ENCODE assay signal across 8 cellular contexts in the genomic region with DNA sequence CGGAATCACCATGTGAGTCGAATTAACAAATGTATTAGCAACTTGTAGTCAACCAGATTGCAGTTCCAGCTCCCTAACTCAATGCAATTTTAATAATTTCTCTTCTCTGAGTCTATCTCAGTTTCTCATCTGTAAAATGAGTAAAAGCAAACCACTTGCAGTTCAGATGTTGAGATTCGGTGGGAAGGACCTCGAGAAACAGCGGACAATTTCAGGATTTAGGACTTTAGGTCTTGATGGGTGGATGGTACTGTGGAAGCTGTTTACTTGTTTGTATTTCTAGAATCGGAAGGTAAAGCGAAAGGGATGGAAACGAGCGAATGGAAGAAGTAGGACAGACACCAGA. TPM values are rescaled to one million over a fixed set of nuclear protein-coding genes. Genes with fewer than 3 reads are reported as not detected.
DNase-seq lines count a peak whose midpoint lies in the region; ATAC-seq and TF ChIP-seq lines count a peak whose summit lies in the region.

No MANE protein-coding gene starts in this region.

- H3K9me3 ChIP-seq in lower lobe of right lung = no peaks in the 10 kb centered on the region

- peaks cover 5% of the 10 kb centered on the region for H3K4me1 ChIP-seq in lower lobe of right lung

- H3K4me1 Mint-ChIP-seq in activated naive CD8-positive, alpha-beta T cell treated with anti-CD3 and anti-CD28 coated beads for 36 hours = peaks cover 6% of the 10 kb centered on the region

- no peaks in the 10 kb centered on the region for H3K36me3 Mint-ChIP-seq in activated naive CD8-positive, alpha-beta T cell treated with anti-CD3 and anti-CD28 coated beads for 36 hours

- H3K4me3 ChIP-seq in lower lobe of right lung = peak overlapping the region; percentile 67

- ATAC-seq in GM18868 (IDR thresholded peaks at IDR 0.05; ENCODE audit: unreplicated experiment) (peak; percentile 5), HG02973 (IDR thresholded peaks at IDR 0.05; ENCODE audit: unreplicated experiment) (peak; percentile 7), lower lobe of right lung (peak in 1 of 2 donors; percentile 1)

- peak overlapping the region; percentile 84 for H3K4me3 Mint-ChIP-seq in activated naive CD8-positive, alpha-beta T cell treated with anti-CD3 and anti-CD28 coated beads for 36 hours

- no peaks in the 10 kb centered on the region for H3K36me3 ChIP-seq in lower lobe of right lung

- peak overlapping the region; percentile 96 for H3K27ac Mint-ChIP-seq in activated naive CD8-positive, alpha-beta T cell treated with anti-CD3 and anti-CD28 coated beads for 36 hours

- H3K27me3 Mint-ChIP-seq in activated naive CD8-positive, alpha-beta T cell treated with anti-CD3 and anti-CD28 coated beads for 36 hours = peaks cover 12% of the 10 kb centered on the region

- intact Hi-C loops in lower lobe of right lung (cut with DNase I) = no loop called here

- H3K27ac ChIP-seq in lower lobe of right lung = peak overlapping the region; percentile 87

- DNase-seq in activated naive CD8-positive, alpha-beta T cell treated with anti-CD3 and anti-CD28 coated beads for 36 hours = no peak
- no peak for DNase-seq in lower lobe of right lung
- DNase-seq in mucosa of gallbladder (ENCODE audit: low spot score) = no peak
- DNase-seq in stimulated activated CD8-positive, alpha-beta memory T cell treated with anti-CD3 and anti-CD28 coated beads, Interleukin-4, amount 100 ng/mL, for 48 hours = no peak
- no peak for DNase-seq in NOMO-1 (lab: John Stamatoyannopoulos, UW; ENCODE audit: unreplicated experiment in 2 of 2)
- no peak for DNase-seq in NCI-H69 (lab: John Stamatoyannopoulos, UW)

- no peaks in the 10 kb centered on the region for H3K9me3 Mint-ChIP-seq in activated naive CD8-positive, alpha-beta T cell treated with anti-CD3 and anti-CD28 coated beads for 36 hours

- no peak for TF ChIP-seq CTCF in lower lobe of right lung (IDR thresholded peaks at IDR 0.05)

- no peaks in the 10 kb centered on the region for H3K27me3 ChIP-seq in lower lobe of right lung (ENCODE audit: low read depth)

RNA-seq across cellular contexts. Expression of a gene that starts 0.5 kb away (rescaled TPM):
- 1 to 10 TPM; 4.8 to 6.4 TPM for total RNA-seq in activated naive CD8-positive, alpha-beta T cell treated with anti-CD3 and anti-CD28 coated beads for 36 hours
- 12.1 TPM for total RNA-seq in lower lobe of right lung
- 21.1 TPM for total RNA-seq in mucosa of gallbladder

RNA-seq across cellular contexts. Expression of a gene that starts 31.2 kb away (rescaled TPM):
- total RNA-seq in activated naive CD8-positive, alpha-beta T cell treated with anti-CD3 and anti-CD28 coated beads for 36 hours = 1 to 10 TPM; 3.0 to 3.3 TPM
- total RNA-seq in lower lobe of right lung (2.4 TPM), mucosa of gallbladder (1.7 TPM)
